In genomic region chr11:110713469-110713776, GRCh38 we compare ENCODE assay signal across 11 cellular contexts. TPM values are rescaled to one million over a fixed set of nuclear protein-coding genes. Genes with fewer than 3 reads are reported as not detected.
DNase-seq lines count a peak whose midpoint lies in the region; ATAC-seq and TF ChIP-seq lines count a peak whose summit lies in the region.
"Had no signal": no experiment of that assay in that cellular context is flagged by ENCODE, and none has a peak within 500 bp of the region (broad histone marks: within the 10 kb centered on the region; RNA-seq: fewer than 3 reads in every experiment).

No MANE protein-coding gene starts in this region.

- H3K27ac Mint-ChIP-seq in Caco-2 (ENCODE audit: unreplicated experiment) = no peak overlapping the region

- H3K27me3 Mint-ChIP-seq in Caco-2 (ENCODE audit: insufficient read depth, unreplicated experiment) = peaks cover 39% of the 10 kb centered on the region

- no peaks in the 10 kb centered on the region for H3K9me3 Mint-ChIP-seq in Caco-2 (ENCODE audit: unreplicated experiment)

- H3K27ac ChIP-seq in VCaP (peak overlapping the region; percentile 89), hepatocyte (no peak overlapping the region), sigmoid colon (peak overlapping the region in 3 of 4 donors; percentile 66 to 83 (median 82)), body of pancreas (no peak overlapping the region)

- H3K4me2 ChIP-seq in hepatocyte = peak overlapping the region; percentile 98

- H4K20me1 ChIP-seq in hepatocyte (ENCODE audit: insufficient read depth, poor library complexity, severe bottlenecking) = no peaks in the 10 kb centered on the region

- no peak for DNase-seq in Caco-2
- no peak for DNase-seq in hepatocyte (ENCODE audit: low spot score)
- peak; percentile 72 for DNase-seq in sigmoid colon
- DNase-seq in body of pancreas = no peak
- no peak for DNase-seq in SIG-M5 (lab: John Stamatoyannopoulos, UW)
- no peak for DNase-seq in SHP77 (lab: John Stamatoyannopoulos, UW)
- DNase-seq: NCI-H345, SW 1271 had no signal

- no TSS peak for BruUV-seq in Caco-2 (replicated peaks; lab: Mats Ljungman, UMichigan)

- CTCF ChIA-PET in Caco-2 (lab: Charles Lee) = interaction anchor here (0.7 kb wide), 1 partner anchor 196 kb away, joined by 3 read pairs; no protein-coding TSS in a partner anchor

- no peak for ATAC-seq in body of pancreas
- no peak for ATAC-seq in HG03135 (IDR thresholded peaks at IDR 0.05; ENCODE audit: unreplicated experiment)

- POLR2A ChIA-PET in Caco-2 (lab: Charles Lee) = no interaction called here

- H3K36me3 Mint-ChIP-seq in Caco-2 (ENCODE audit: insufficient read depth, unreplicated experiment) = no peaks in the 10 kb centered on the region

- no peaks in the 10 kb centered on the region for H3K9me2 ChIP-seq in hepatocyte (replicated peaks; ENCODE audit: insufficient read depth)

- peaks cover 7% of the 10 kb centered on the region for H3K79me2 ChIP-seq in hepatocyte

- TF ChIP-seq CTCF in Caco-2 (IDR thresholded peaks at IDR 0.05; ENCODE audit: insufficient read depth in 1 of 2, low read depth in 1 of 2, low read length in 1 of 2, severe bottlenecking in 1 of 2, unreplicated experiment in 1 of 2) = no peak
- TF ChIP-seq CTCF in VCaP (conservative IDR thresholded peaks at IDR 0.05) = peak; percentile 18
- TF ChIP-seq CTCF in hepatocyte (IDR thresholded peaks at IDR 0.05; ENCODE audit: poor library complexity) = no peak
- no peak for TF ChIP-seq CTCF in sigmoid colon (IDR thresholded peaks at IDR 0.05)
- no peak for TF ChIP-seq CTCF in body of pancreas (IDR thresholded peaks at IDR 0.05)

- no peak overlapping the region for H2AFZ ChIP-seq in hepatocyte

- WGBS in hepatocyte (ENCODE audit: low lambda C conversion rate, missing lambda C conversion rate) = 46% methylated on average over 9 of the region's 9 CpGs
- WGBS in sigmoid colon, 2 donors = 30 to 40% methylated on average over 9 of the region's 9 CpGs
- 29 to 31% methylated on average over 9 of the region's 9 CpGs for WGBS in body of pancreas, 2 donors

- intact Hi-C loops in Caco-2 (cut with micrococcal nuclease; ENCODE audit: unreplicated experiment) (loop anchor here (5.0 to 10.0 kb wide), 3 partner anchors 146 to 711 kb away; no protein-coding TSS in a partner anchor), sigmoid colon (cut with DNase I) (loop anchor here (2.0 to 10.0 kb wide), 2 partner anchors 371 to 517 kb away; no protein-coding TSS in a partner anchor), body of pancreas (cut with DNase I) (no loop called here)

- H3K4me1 ChIP-seq in Caco-2 (peaks cover 19% of the 10 kb centered on the region), hepatocyte (ENCODE audit: insufficient read depth) (peaks cover 12% of the 10 kb centered on the region), sigmoid colon (peaks cover 0 to 29% (median 19%) of the 10 kb centered on the region in 4 donors), body of pancreas (peaks cover 26% of the 10 kb centered on the region)

- peaks cover 14% of the 10 kb centered on the region for H3K4me1 Mint-ChIP-seq in Caco-2 (ENCODE audit: low read depth, unreplicated experiment)

- TF ChIP-seq POLR2A in sigmoid colon (IDR thresholded peaks at IDR 0.05) (no peak), body of pancreas (IDR thresholded peaks at IDR 0.05) (no peak)

- H3K4me3 Mint-ChIP-seq in Caco-2 (ENCODE audit: unreplicated experiment) = peak overlapping the region; percentile 70

- H3K36me3 ChIP-seq in Caco-2 (ENCODE audit: control insufficient read depth, insufficient read depth, low read length) (no peaks in the 10 kb centered on the region), hepatocyte (replicated peaks; ENCODE audit: insufficient read depth, low read depth) (no peaks in the 10 kb centered on the region), sigmoid colon (no peaks in the 10 kb centered on the region), body of pancreas (replicated peaks in 1 of 2; ENCODE audit: insufficient read depth in 1 of 2, low read depth in 2 of 2) (no peaks in the 10 kb centered on the region)

- TF ChIP-seq EP300 in sigmoid colon (IDR thresholded peaks at IDR 0.05) = no peak

- no peak overlapping the region for H3K4me3 ChIP-seq in Caco-2 (ENCODE audit: low read depth, low read length)
- no peak overlapping the region for H3K4me3 ChIP-seq in hepatocyte
- H3K4me3 ChIP-seq in sigmoid colon = peak overlapping the region in 2 of 4 donors; percentile 70 to 76
- H3K4me3 ChIP-seq in body of pancreas = no peak overlapping the region

- H3K9me3 ChIP-seq in Caco-2 = no peaks in the 10 kb centered on the region
- H3K9me3 ChIP-seq in hepatocyte (ENCODE audit: low read depth) = no peaks in the 10 kb centered on the region
- H3K9me3 ChIP-seq in sigmoid colon = no peaks in the 10 kb centered on the region
- H3K9me3 ChIP-seq in body of pancreas = no peaks in the 10 kb centered on the region

- H3K27me3 ChIP-seq in Caco-2 (replicated peaks; ENCODE audit: control insufficient read depth, insufficient read depth, low read length) (peaks cover 12% of the 10 kb centered on the region), hepatocyte (peaks cover 26% of the 10 kb centered on the region), sigmoid colon (no peaks in the 10 kb centered on the region), body of pancreas (peaks cover 0 to 9% of the 10 kb centered on the region in 2 donors)

RNA-seq across cellular contexts. Expression of gene ARHGAP20, which starts 1.2 kb away (rescaled TPM):
- total RNA-seq in Caco-2 (2022) = 0.05 TPM in 1 of 2 replicates, not detected in the other
- 2.6 and 4.8 TPM in 2 replicates for total RNA-seq in hepatocyte
- 0.79 and 1.3 TPM in 2 replicates for polyA plus RNA-seq in hepatocyte
- total RNA-seq in sigmoid colon = 1 to 10 TPM; 2.2 to 5.3 (median 4.3) TPM
- 1 to 10 TPM in 1 of 3 donors, under 1 TPM in 2; 0.69 to 1.2 (median 0.70) TPM for polyA plus RNA-seq in sigmoid colon
- 1 to 10 TPM in 1 of 2 donors, under 1 TPM in 1; 0.52 to 1.3 TPM for total RNA-seq in body of pancreas
- total RNA-seq: Daoy had no signal

Comparison
In these comparisons a context has a peak if more than half of its experiments do, and no peak if none do; other contexts are left out.
1. H3K27ac ChIP-seq: peak in VCaP (single experiment) and sigmoid colon (3 of 4); none in hepatocyte (single experiment) and body of pancreas (0 of 4).